ENCODE assay signal across 8 cellular contexts in the genomic region with DNA sequence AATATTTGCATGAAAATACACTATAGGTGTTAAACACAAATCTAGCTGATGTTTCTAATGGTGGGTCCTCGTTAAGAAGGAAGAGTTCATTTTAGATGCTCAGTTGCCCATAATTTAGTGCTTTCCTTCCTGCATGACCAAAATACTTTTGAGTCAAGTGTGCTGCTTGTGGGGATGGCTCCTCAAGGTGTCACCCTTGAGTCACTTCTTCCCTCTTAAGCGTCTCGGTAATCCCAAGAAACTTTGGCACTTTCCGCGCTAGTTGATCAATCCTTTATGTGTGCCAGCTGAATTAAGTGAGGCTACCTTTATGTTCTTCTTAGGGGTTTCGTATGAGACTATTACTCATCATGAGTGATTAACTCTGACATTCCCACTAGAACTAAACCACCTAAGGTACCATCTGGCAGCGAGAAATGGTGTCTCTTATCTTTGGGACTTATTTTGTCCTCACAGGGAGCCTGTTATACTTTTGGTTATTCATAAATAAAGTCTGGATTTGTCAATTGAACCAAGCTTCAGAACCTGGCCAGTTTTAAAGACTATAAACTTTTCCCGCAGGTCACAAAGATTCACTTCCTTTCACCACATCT.
DNase-seq lines count a peak whose midpoint lies in the region; ATAC-seq and TF ChIP-seq lines count a peak whose summit lies in the region.

No MANE protein-coding gene starts in this region.

- H3K4me2 ChIP-seq in Karpas-422 (ENCODE audit: low read depth, low read length, poor library complexity, severe bottlenecking): no peak overlapping the region

- H2AFZ ChIP-seq in Karpas-422 (ENCODE audit: low read length): no peak overlapping the region

- ATAC-seq in GM21529 (IDR thresholded peaks at IDR 0.05; ENCODE audit: unreplicated experiment): no peak
- ATAC-seq in GM21619 (IDR thresholded peaks at IDR 0.05; ENCODE audit: unreplicated experiment): no peak

- no peaks in the 10 kb centered on the region for H3K9me3 Mint-ChIP-seq in activated T-cell treated with anti-CD3 and anti-CD28 coated beads, Interleukin-2, amount 50 U/mL, for 24 hours
- no peaks in the 10 kb centered on the region for H3K9me3 Mint-ChIP-seq in activated CD4-positive, alpha-beta T cell treated with anti-CD3 and anti-CD28 coated beads, Interleukin-2, amount 10 ng/mL, durations not matched to agents 7 days and 5 days
- H3K9me3 Mint-ChIP-seq in osteocyte (ENCODE audit: unreplicated experiment): peaks cover 5% of the 10 kb centered on the region

- DNase-seq in activated T-cell treated with anti-CD3 and anti-CD28 coated beads for 48 hours (ENCODE audit: low read depth) (peak; percentile 25), Karpas-422 (peak; percentile 68), foreskin melanocyte (peak; percentile 49), osteocyte (ENCODE audit: extremely low spot score, unreplicated experiment) (no peak)
- no peak for DNase-seq in activated T-cell treated with anti-CD3 and anti-CD28 coated beads, Interleukin-2, amount 50 U/mL, for 24 hours
- DNase-seq in activated CD4-positive, alpha-beta T cell treated with anti-CD3 and anti-CD28 coated beads, Interleukin-2, amount 10 ng/mL, durations not matched to agents 7 days and 5 days: peak; percentile 27

- no peak overlapping the region for H3K27ac ChIP-seq in Karpas-422 (ENCODE audit: low read length)

- no peak overlapping the region for H3K4me3 Mint-ChIP-seq in activated T-cell treated with anti-CD3 and anti-CD28 coated beads, Interleukin-2, amount 50 U/mL, for 24 hours
- no peak overlapping the region for H3K4me3 Mint-ChIP-seq in activated CD4-positive, alpha-beta T cell treated with anti-CD3 and anti-CD28 coated beads, Interleukin-2, amount 10 ng/mL, durations not matched to agents 7 days and 5 days
- no peak overlapping the region for H3K4me3 Mint-ChIP-seq in osteocyte (ENCODE audit: unreplicated experiment)

- H3K27me3 ChIP-seq in Karpas-422 (ENCODE audit: low read length): no peaks in the 10 kb centered on the region

- H4K20me1 ChIP-seq in Karpas-422 (ENCODE audit: insufficient read depth, low read depth, low read length): no peaks in the 10 kb centered on the region

- peak; percentile 94 for TF ChIP-seq CTCF in osteocyte (IDR thresholded peaks at IDR 0.05)

- H3K4me1 Mint-ChIP-seq in activated T-cell treated with anti-CD3 and anti-CD28 coated beads, Interleukin-2, amount 50 U/mL, for 24 hours (ENCODE audit: low read depth): peaks cover 20% of the 10 kb centered on the region
- H3K4me1 Mint-ChIP-seq in activated CD4-positive, alpha-beta T cell treated with anti-CD3 and anti-CD28 coated beads, Interleukin-2, amount 10 ng/mL, durations not matched to agents 7 days and 5 days: no peaks in the 10 kb centered on the region
- H3K4me1 Mint-ChIP-seq in osteocyte (ENCODE audit: unreplicated experiment): peaks cover 6% of the 10 kb centered on the region

- H3K36me3 Mint-ChIP-seq in activated T-cell treated with anti-CD3 and anti-CD28 coated beads, Interleukin-2, amount 50 U/mL, for 24 hours (ENCODE audit: low read depth): no peaks in the 10 kb centered on the region
- no peaks in the 10 kb centered on the region for H3K36me3 Mint-ChIP-seq in activated CD4-positive, alpha-beta T cell treated with anti-CD3 and anti-CD28 coated beads, Interleukin-2, amount 10 ng/mL, durations not matched to agents 7 days and 5 days (ENCODE audit: low read depth)
- no peaks in the 10 kb centered on the region for H3K36me3 Mint-ChIP-seq in osteocyte (ENCODE audit: unreplicated experiment)

- peaks cover 56% of the 10 kb centered on the region for H3K27me3 Mint-ChIP-seq in activated T-cell treated with anti-CD3 and anti-CD28 coated beads, Interleukin-2, amount 50 U/mL, for 24 hours
- H3K27me3 Mint-ChIP-seq in activated CD4-positive, alpha-beta T cell treated with anti-CD3 and anti-CD28 coated beads, Interleukin-2, amount 10 ng/mL, durations not matched to agents 7 days and 5 days: peaks cover 36% of the 10 kb centered on the region
- H3K27me3 Mint-ChIP-seq in osteocyte (ENCODE audit: unreplicated experiment): peaks cover 61% of the 10 kb centered on the region

- H3K4me3 ChIP-seq in Karpas-422 (ENCODE audit: low read length): no peak overlapping the region

- H3K9me3 ChIP-seq in Karpas-422 (ENCODE audit: low read length): no peaks in the 10 kb centered on the region

- H3K4me1 ChIP-seq in Karpas-422 (ENCODE audit: low read length): no peaks in the 10 kb centered on the region

- POLR2A ChIA-PET in activated CD4-positive, alpha-beta T cell treated with anti-CD3 and anti-CD28 coated beads, Interleukin-2, amount 10 ng/mL, durations not matched to agents 7 days and 5 days (lab: Charles Lee): no interaction called here

- no peak overlapping the region for H3K9ac ChIP-seq in Karpas-422 (ENCODE audit: low read length)

- H3K27ac Mint-ChIP-seq in activated T-cell treated with anti-CD3 and anti-CD28 coated beads, Interleukin-2, amount 50 U/mL, for 24 hours: no peak overlapping the region
- H3K27ac Mint-ChIP-seq in activated CD4-positive, alpha-beta T cell treated with anti-CD3 and anti-CD28 coated beads, Interleukin-2, amount 10 ng/mL, durations not matched to agents 7 days and 5 days: no peak overlapping the region
- no peak overlapping the region for H3K27ac Mint-ChIP-seq in osteocyte (ENCODE audit: unreplicated experiment)

- H3K36me3 ChIP-seq in Karpas-422 (ENCODE audit: insufficient read depth, low read length): no peaks in the 10 kb centered on the region

- H3K79me2 ChIP-seq in Karpas-422 (ENCODE audit: low read length): no peaks in the 10 kb centered on the region

- no peaks in the 10 kb centered on the region for H3K9me2 ChIP-seq in Karpas-422 (replicated peaks; ENCODE audit: insufficient read depth, low read length)

- CTCF ChIA-PET in activated CD4-positive, alpha-beta T cell treated with anti-CD3 and anti-CD28 coated beads, Interleukin-2, amount 10 ng/mL, durations not matched to agents 7 days and 5 days (lab: Charles Lee): interaction anchor here (0.7 to 1.2 kb wide), 2 partner anchors 25 to 446 kb away, joined by 3 read pairs; no protein-coding TSS in a partner anchor

Comparison
In these comparisons a context has a peak if more than half of its experiments do, and no peak if none do; other contexts are left out.
1. DNase-seq: peak in activated T-cell treated with anti-CD3 and anti-CD28 coated beads for 48 hours (single experiment), Karpas-422 (single experiment), activated CD4-positive, alpha-beta T cell treated with anti-CD3 and anti-CD28 coated beads, Interleukin-2, amount 10 ng/mL, durations not matched to agents 7 days and 5 days (single experiment) and foreskin melanocyte (single experiment); none in activated T-cell treated with anti-CD3 and anti-CD28 coated beads, Interleukin-2, amount 50 U/mL, for 24 hours (single experiment) and osteocyte (single experiment).